ENCODE assay signal across 9 cellular contexts in genomic region chr19:4597975-4598671, GRCh38. TPM values are rescaled to one million over a fixed set of nuclear protein-coding genes. Genes with fewer than 3 reads are reported as not detected.
DNase-seq lines count a peak whose midpoint lies in the region; ATAC-seq and TF ChIP-seq lines count a peak whose summit lies in the region.
"Had no signal": no experiment of that assay in that cellular context is flagged by ENCODE, and none has a peak within 500 bp of the region (broad histone marks: within the 10 kb centered on the region; RNA-seq: fewer than 3 reads in every experiment).

No MANE protein-coding gene starts in this region.

- H3K27me3 ChIP-seq in gastroesophageal sphincter = peaks cover 92% of the 10 kb centered on the region

- peak; percentile 86 for ATAC-seq in activated CD8-positive, alpha-beta T cell treated with anti-CD3 and anti-CD28 coated beads for 36 hours
- ATAC-seq in gastroesophageal sphincter (peak; percentile 36), GM18907 (IDR thresholded peaks at IDR 0.05; ENCODE audit: unreplicated experiment) (no peak), GM21737 (IDR thresholded peaks at IDR 0.05; ENCODE audit: unreplicated experiment) (no peak)

- in situ Hi-C loops in GM13977 (cut with MboI; ENCODE audit: low pct_unique_long_range_greater_than_20kb, low sequenced_read_pairs, unreplicated experiment) = no loop called here

- CTCF ChIA-PET in activated CD8-positive, alpha-beta T cell treated with anti-CD3 and anti-CD28 coated beads for 36 hours (lab: Charles Lee) = interaction anchor here (1.9 to 2.7 kb wide), 2 partner anchors 22 to 38 kb away, joined by 7 to 12 read pairs; no protein-coding TSS in a partner anchor

- DNase-seq in GM13977 (ENCODE audit: low spot score) (peak; percentile 90), NCI-H2171 (lab: John Stamatoyannopoulos, UW) (peak; percentile 71), SHP77 (lab: John Stamatoyannopoulos, UW) (no peak)
- DNase-seq in activated CD8-positive, alpha-beta T cell treated with anti-CD3 and anti-CD28 coated beads for 36 hours = peak; percentile 72
- DNase-seq in stimulated activated CD4-positive, alpha-beta T cell treated with anti-CD3 and anti-CD28 coated beads, Interleukin-1b, Interleukin-23, amount 100 ng/mL, for 4 hours (ENCODE audit: low read depth in 2 of 2) = peak; percentile 23 to 35

- TF ChIP-seq EP300 in gastroesophageal sphincter (IDR thresholded peaks at IDR 0.05) = no peak

- H3K4me1 Mint-ChIP-seq in activated CD8-positive, alpha-beta T cell treated with anti-CD3 and anti-CD28 coated beads for 36 hours (ENCODE audit: low read depth) = peaks cover 3% of the 10 kb centered on the region

- no peaks in the 10 kb centered on the region for H3K36me3 Mint-ChIP-seq in activated CD8-positive, alpha-beta T cell treated with anti-CD3 and anti-CD28 coated beads for 36 hours (ENCODE audit: low read depth)

- 0 to 6% methylated on average over 3 to 10 of the region's 32 CpGs for WGBS in gastroesophageal sphincter (ENCODE audit: low coverage in 1 of 2), 2 donors

- H3K36me3 ChIP-seq in gastroesophageal sphincter = no peaks in the 10 kb centered on the region

- H3K4me3 ChIP-seq in gastroesophageal sphincter = peak overlapping the region in 1 of 2 donors; percentile 19

- no peak overlapping the region for H3K27ac Mint-ChIP-seq in activated CD8-positive, alpha-beta T cell treated with anti-CD3 and anti-CD28 coated beads for 36 hours

- H3K9me3 ChIP-seq in gastroesophageal sphincter = no peaks in the 10 kb centered on the region

- TF ChIP-seq POLR2A in gastroesophageal sphincter (IDR thresholded peaks at IDR 0.05) = no peak

- TF ChIP-seq CTCF in GM13977 (IDR thresholded peaks at IDR 0.05; ENCODE audit: extremely low read depth, insufficient read depth, missing control alignments) = no peak
- TF ChIP-seq CTCF in activated CD8-positive, alpha-beta T cell treated with anti-CD3 and anti-CD28 coated beads for 36 hours (IDR thresholded peaks at IDR 0.05) = no peak
- no peak for TF ChIP-seq CTCF in gastroesophageal sphincter (IDR thresholded peaks at IDR 0.05)

- H3K27me3 Mint-ChIP-seq in activated CD8-positive, alpha-beta T cell treated with anti-CD3 and anti-CD28 coated beads for 36 hours = peaks cover 35% of the 10 kb centered on the region

- no peak overlapping the region for H3K27ac ChIP-seq in gastroesophageal sphincter

- intact Hi-C loops in activated CD8-positive, alpha-beta T cell treated with anti-CD3 and anti-CD28 coated beads for 36 hours (cut with micrococcal nuclease) = no loop called here

- H3K4me3 Mint-ChIP-seq in activated CD8-positive, alpha-beta T cell treated with anti-CD3 and anti-CD28 coated beads for 36 hours = no peak overlapping the region

- H3K9me3 Mint-ChIP-seq in activated CD8-positive, alpha-beta T cell treated with anti-CD3 and anti-CD28 coated beads for 36 hours = no peaks in the 10 kb centered on the region

- POLR2A ChIA-PET in activated CD8-positive, alpha-beta T cell treated with anti-CD3 and anti-CD28 coated beads for 36 hours (lab: Charles Lee) = interaction anchor here (0.6 to 1.3 kb wide), 2 partner anchors 8 to 411 kb away, joined by 3 read pairs; no protein-coding TSS in a partner anchor

- peaks cover 0 to 18% (median 3%) of the 10 kb centered on the region in 3 donors for H3K4me1 ChIP-seq in gastroesophageal sphincter

RNA-seq across cellular contexts. Expression of gene SEMA6B, which starts 38.6 kb away (rescaled TPM):
- total RNA-seq in activated CD8-positive, alpha-beta T cell treated with anti-CD3 and anti-CD28 coated beads for 36 hours = not detected
- total RNA-seq in gastroesophageal sphincter = 10 to 100 TPM in 1 of 4 donors, 1 to 10 TPM in 3; 2.0 to 12.4 (median 7.3) TPM
- total RNA-seq: T-helper 2 cell treated with Interferon-gamma antibody and Interleukin-4, amounts not matched to agents 100 ng/mL and 5 ng/mL, for 36 hours had no signal

RNA-seq across cellular contexts. Expression of gene TNFAIP8L1, which starts 41.2 kb away (rescaled TPM):
- total RNA-seq in activated CD8-positive, alpha-beta T cell treated with anti-CD3 and anti-CD28 coated beads for 36 hours = 10 to 100 TPM; 13.5 to 13.7 TPM
- 10 to 100 TPM in 1 of 4 donors, 1 to 10 TPM in 3; 5.8 to 16.4 (median 7.0) TPM for total RNA-seq in gastroesophageal sphincter

RNA-seq across cellular contexts. Expression of gene LRG1, which starts 58.3 kb away (rescaled TPM):
- total RNA-seq in activated CD8-positive, alpha-beta T cell treated with anti-CD3 and anti-CD28 coated beads for 36 hours = under 1 TPM in 1 of 2 experiments, not detected in 1; 0.09 TPM
- total RNA-seq in gastroesophageal sphincter = 1 to 10 TPM in 2 of 4 donors, not detected in 2; 2.1 to 8.5 TPM

Comparison
In these comparisons a context has a peak if more than half of its experiments do, and no peak if none do; other contexts are left out.
1. DNase-seq: peak in GM13977 (single experiment), NCI-H2171 (single experiment), activated CD8-positive, alpha-beta T cell treated with anti-CD3 and anti-CD28 coated beads for 36 hours (single experiment) and stimulated activated CD4-positive, alpha-beta T cell treated with anti-CD3 and anti-CD28 coated beads, Interleukin-1b, Interleukin-23, amount 100 ng/mL, for 4 hours (2 of 2); none in SHP77 (0 of 2).
2. ATAC-seq: peak in activated CD8-positive, alpha-beta T cell treated with anti-CD3 and anti-CD28 coated beads for 36 hours (single experiment) and gastroesophageal sphincter (single experiment); none in GM18907 (single experiment) and GM21737 (single experiment).